In the genomic region with DNA sequence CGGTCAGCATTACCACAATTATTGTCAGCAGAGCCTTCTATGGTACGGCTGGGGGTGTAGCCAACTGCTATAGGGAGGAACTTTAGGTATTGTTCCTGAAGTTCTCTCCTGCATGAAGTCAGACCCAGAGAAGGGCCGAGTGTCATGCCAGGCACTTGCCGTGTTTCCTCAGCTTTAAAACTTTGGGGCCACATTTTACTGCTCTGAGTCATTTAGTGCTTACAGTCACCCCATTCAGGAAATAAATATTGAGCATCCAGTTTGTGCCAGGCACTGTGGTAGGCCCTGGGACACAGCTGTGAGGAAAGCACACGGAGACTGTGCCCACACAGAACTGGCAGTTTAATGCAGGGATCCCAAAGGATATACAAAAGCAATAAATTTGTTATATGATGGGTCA, we compare ENCODE assay signal across 30 cellular contexts.
"Had no signal": no experiment of that assay in that cellular context is flagged by ENCODE, and none has a peak within 500 bp of the region (broad histone marks: within the 10 kb centered on the region; RNA-seq: fewer than 3 reads in every experiment).

No MANE protein-coding gene starts in this region.

- ATAC-seq: activated CD4-positive, alpha-beta T cell treated with anti-CD3 and anti-CD28 coated beads for 36 hours; activated CD8-positive, alpha-beta T cell treated with anti-CD3 and anti-CD28 coated beads for 36 hours; body of pancreas; Right ventricle myocardium inferior had no signal

- H3K4me1 ChIP-seq: adrenal gland, ascending aorta, body of pancreas, SJCRH30 had no signal

- H3K9me3 ChIP-seq: adrenal gland, ascending aorta, body of pancreas, SJCRH30, SK-N-SH had no signal

- H3K27me3 ChIP-seq: adrenal gland, ascending aorta, body of pancreas, SJCRH30 had no signal

- H3K27ac ChIP-seq: adrenal gland, ascending aorta, body of pancreas, PC-9, SJCRH30, WERI-Rb-1 had no signal

- DNase-seq: activated CD4-positive, alpha-beta T cell treated with anti-CD3 and anti-CD28 coated beads for 36 hours; activated CD4-positive, alpha-beta T cell treated with anti-CD3 and anti-CD28 coated beads, Interleukin-2, amount 50 U/mL, for 1 hour; activated CD8-positive, alpha-beta memory T cell treated with anti-CD3 and anti-CD28 coated beads, Interleukin-2, amount 50 U/mL, for 4 hours; activated CD8-positive, alpha-beta T cell treated with anti-CD3 and anti-CD28 coated beads for 36 hours; activated naive CD4-positive, alpha-beta T cell treated with anti-CD3 and anti-CD28 coated beads, Interleukin-2, amount 50 U/mL, for 16 hours; activated naive CD8-positive, alpha-beta T cell treated with anti-CD3 and anti-CD28 coated beads, Interleukin-2, amount 10 ng/mL, durations not matched to agents 7 days and 5 days; activated T-cell treated with anti-CD3 and anti-CD28 coated beads, Interleukin-2, amount 50 U/mL, for 1 hour; adrenal gland; body of pancreas; central memory CD4-positive, alpha-beta T cell; Kasumi-1; KBM-7; NCI-H1092 treated with DMSO at 0.1 percent for 48 hours; NCI-H1417 treated with DMSO at 0.1 percent for 48 hours; NCI-H1694; NCI-H2029; NCI-H2107; NCI-H2171 treated with DMSO at 0.1 percent for 48 hours; NCI-H226; NCI-H526; NCI-H82; NK-92 treated with Interleukin-12 subunit alpha and Interleukin-12 subunit beta, amount 100 ng/mL, for 24 hours; PC-9; RPMI8226; SJCRH30; SK-N-SH; T-helper 1 cell; WERI-Rb-1 had no signal

- H2AFZ ChIP-seq: PC-9 had no signal

- H3K4me3 ChIP-seq: adrenal gland, ascending aorta, body of pancreas, PC-9, SJCRH30 had no signal

- H3K9ac ChIP-seq: SK-N-SH had no signal

- H3K4me2 ChIP-seq: PC-9, SK-N-SH had no signal

- H3K36me3 ChIP-seq: adrenal gland, ascending aorta, SJCRH30, WERI-Rb-1 had no signal
